In the genomic region with DNA sequence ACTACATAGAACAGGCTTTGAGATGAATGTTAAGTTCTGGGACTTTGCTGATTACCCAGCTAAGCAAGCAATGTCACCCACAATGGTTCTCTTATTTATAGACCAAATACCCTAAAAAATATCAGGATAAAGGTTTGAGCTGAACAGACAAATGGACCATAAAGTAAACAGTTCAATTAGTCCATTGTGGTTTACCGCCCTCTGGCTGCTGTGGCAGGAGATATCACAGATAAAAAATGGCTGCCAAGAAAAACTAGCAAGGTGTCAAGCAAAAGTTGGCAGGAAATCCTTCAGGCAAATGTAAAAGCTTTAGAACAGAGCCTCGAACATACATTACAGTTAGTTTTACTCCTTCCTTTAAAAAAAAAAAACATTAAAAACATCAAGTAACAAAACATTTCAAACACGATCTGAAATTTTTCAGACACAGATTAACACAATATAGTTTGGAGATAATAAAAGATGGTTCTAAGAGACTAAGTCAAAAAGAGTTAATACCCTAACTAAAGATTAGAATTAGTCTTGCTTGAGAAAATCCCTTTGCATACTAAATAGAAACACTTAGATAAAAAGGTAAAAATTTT, we compare ENCODE assay signal across 8 cellular contexts. TPM values are rescaled to one million over a fixed set of nuclear protein-coding genes. Genes with fewer than 3 reads are reported as not detected.
DNase-seq lines count a peak whose midpoint lies in the region; ATAC-seq and TF ChIP-seq lines count a peak whose summit lies in the region.

No MANE protein-coding gene starts in this region.

- no peak for DNase-seq in AG04450 (ENCODE audit: low read depth, low spot score)
- DNase-seq in GM13977 (ENCODE audit: low spot score), result peak; percentile 42
- peak; percentile 79 for DNase-seq in NCI-H2107 treated with DMSO at 0.1 percent for 48 hours (lab: John Stamatoyannopoulos, UW; ENCODE audit: unreplicated experiment)
- no peak for DNase-seq in activated B cell treated with CpG ODN at 0.5 μM for 24 hours
- peak; percentile 12 for DNase-seq in effector CD8-positive, alpha-beta T cell (lab: John Stamatoyannopoulos, UW)
- DNase-seq in mesothelial cell of epicardium (ENCODE audit: low spot score in 2 of 2, unreplicated experiment in 2 of 2), result no peak
- DNase-seq in stimulated activated naive CD8-positive, alpha-beta T cell treated with anti-CD3 and anti-CD28 coated beads, Interleukin-15, Interleukin-2, amounts not matched to agents 100 U/mL and 50 U/mL, for 24 hours, result peak; percentile 35

- H3K4me3 Mint-ChIP-seq in activated B cell treated with CpG ODN at 0.5 μM for 24 hours (no peak overlapping the region), mesothelial cell of epicardium (no peak overlapping the region)

- ATAC-seq in activated B cell treated with CpG ODN at 0.5 μM for 24 hours (ENCODE audit: low read depth) (peak; percentile 65), HG02884 (IDR thresholded peaks at IDR 0.05; ENCODE audit: unreplicated experiment) (no peak)
- ATAC-seq in stimulated activated naive CD8-positive, alpha-beta T cell treated with anti-CD3 and anti-CD28 coated beads, Interleukin-15, Interleukin-2, amounts not matched to agents 100 U/mL and 50 U/mL, for 24 hours, result no peak

- intact Hi-C loops in activated B cell treated with CpG ODN at 0.5 μM for 24 hours (cut with micrococcal nuclease), result loop anchor here (1.0 to 5.0 kb wide), 7 partner anchors 41 to 471 kb away; a partner anchor contains a TSS

- POLR2A ChIA-PET in AG04450 (lab: Yijun Ruan, JAX) (no interaction called here), activated B cell treated with CpG ODN at 0.5 μM for 24 hours (lab: Charles Lee) (interaction anchor here (0.7 kb wide), 1 partner anchor 221 kb away, joined by 4 read pairs; no protein-coding TSS in a partner anchor)

- H3K27ac Mint-ChIP-seq in activated B cell treated with CpG ODN at 0.5 μM for 24 hours, result peak overlapping the region; percentile 67
- H3K27ac Mint-ChIP-seq in mesothelial cell of epicardium, result peak overlapping the region; percentile 69

- H3K4me3 ChIP-seq in AG04450 (ENCODE audit: low read depth, low read length), result no peak overlapping the region

- in situ Hi-C loops in GM13977 (cut with MboI; ENCODE audit: low pct_unique_long_range_greater_than_20kb, low sequenced_read_pairs, unreplicated experiment), result no loop called here

- H3K9me3 Mint-ChIP-seq in activated B cell treated with CpG ODN at 0.5 μM for 24 hours, result no peaks in the 10 kb centered on the region
- no peaks in the 10 kb centered on the region for H3K9me3 Mint-ChIP-seq in mesothelial cell of epicardium

- H3K36me3 Mint-ChIP-seq in activated B cell treated with CpG ODN at 0.5 μM for 24 hours (ENCODE audit: low read depth), result peaks cover 10% of the 10 kb centered on the region
- H3K36me3 Mint-ChIP-seq in mesothelial cell of epicardium, result peaks cover 2% of the 10 kb centered on the region

- no peaks in the 10 kb centered on the region for H3K27me3 ChIP-seq in AG04450 (ENCODE audit: control insufficient read depth, insufficient read depth, low read length)

- H3K27me3 Mint-ChIP-seq in activated B cell treated with CpG ODN at 0.5 μM for 24 hours, result no peaks in the 10 kb centered on the region
- no peaks in the 10 kb centered on the region for H3K27me3 Mint-ChIP-seq in mesothelial cell of epicardium (ENCODE audit: low read depth)

- H3K9me3 ChIP-seq in AG04450 (ENCODE audit: control insufficient read depth, insufficient read depth, low read length), result no peaks in the 10 kb centered on the region

- H3K4me1 Mint-ChIP-seq in activated B cell treated with CpG ODN at 0.5 μM for 24 hours (peaks cover 44% of the 10 kb centered on the region), mesothelial cell of epicardium (peaks cover 24% of the 10 kb centered on the region)

- no peak overlapping the region for H3K27ac ChIP-seq in AG04450 (ENCODE audit: low read depth, low read length)

- CTCF ChIA-PET in AG04450 (lab: Charles Lee) (interaction anchor here (0.9 to 2.1 kb wide), 25 partner anchors 9 to 365 kb away, joined by 3 to 27 read pairs (median 4); no protein-coding TSS in a partner anchor), activated B cell treated with CpG ODN at 0.5 μM for 24 hours (lab: Charles Lee) (interaction anchor here (0.6 to 3.7 kb wide), 29 partner anchors 9 to 473 kb away, joined by 3 to 24 read pairs (median 5); a partner anchor contains a TSS)

- peak; percentile 65 for TF ChIP-seq CTCF in AG04450 (IDR thresholded peaks at IDR 0.05; ENCODE audit: low read depth, low read length)
- TF ChIP-seq CTCF in GM13977 (IDR thresholded peaks at IDR 0.05; ENCODE audit: extremely low read depth, insufficient read depth, missing control alignments), result peak; percentile 75
- TF ChIP-seq CTCF in activated B cell treated with CpG ODN at 0.5 μM for 24 hours (IDR thresholded peaks at IDR 0.05), result peak; percentile 40
- no peak for TF ChIP-seq CTCF in mesothelial cell of epicardium (IDR thresholded peaks at IDR 0.05; ENCODE audit: unreplicated experiment)

RNA-seq across cellular contexts. Expression of a gene that starts 41.3 kb away (rescaled TPM):
- 45.0 and 56.2 TPM in 2 replicates for polyA plus RNA-seq in AG04450 (2011; rRNA removed)
- polyA minus RNA-seq in AG04450 (2011; rRNA and poly(A)+ RNA removed), result 166 and 264 TPM in 2 replicates
- total RNA-seq in activated B cell treated with CpG ODN at 0.5 μM for 24 hours (164 and 183 TPM in 2 replicates), mesothelial cell of epicardium (174 to 179 TPM (median 178 TPM) in 3 replicates)

Comparison
In these comparisons a context has a peak if more than half of its experiments do, and no peak if none do; other contexts are left out.
1. DNase-seq: peak in GM13977 (single experiment), NCI-H2107 treated with DMSO at 0.1 percent for 48 hours (single experiment), effector CD8-positive, alpha-beta T cell (single experiment) and stimulated activated naive CD8-positive, alpha-beta T cell treated with anti-CD3 and anti-CD28 coated beads, Interleukin-15, Interleukin-2, amounts not matched to agents 100 U/mL and 50 U/mL, for 24 hours (single experiment); none in AG04450 (single experiment), activated B cell treated with CpG ODN at 0.5 μM for 24 hours (single experiment) and mesothelial cell of epicardium (0 of 2).